In genomic region chr19:38337360-38337653, GRCh38 we compare ENCODE assay signal across 8 cellular contexts. TPM values are rescaled to one million over a fixed set of nuclear protein-coding genes. Genes with fewer than 3 reads are reported as not detected.
A peak's percentile ranks its signal among the peaks of the same experiment; 100 is the strongest.
DNase-seq lines count a peak whose midpoint lies in the region; ATAC-seq and TF ChIP-seq lines count a peak whose summit lies in the region.

No MANE protein-coding gene starts in this region.

- H3K27me3 ChIP-seq in HUES6 (ENCODE audit: control insufficient read depth, insufficient read depth, low read length) (no peaks in the 10 kb centered on the region), breast epithelium (no peaks in the 10 kb centered on the region)

- TF ChIP-seq CTCF in AG04449 (IDR thresholded peaks at IDR 0.05; ENCODE audit: insufficient read depth, low read length, missing control alignments) (no peak), breast epithelium (IDR thresholded peaks at IDR 0.05) (no peak)

- peak overlapping the region; percentile 92 to 100 (median 99) for H3K27ac Mint-ChIP-seq in naive B cell

- H3K9me3 ChIP-seq in HUES6 (ENCODE audit: control insufficient read depth, insufficient read depth, low read depth, low read length) (no peaks in the 10 kb centered on the region), breast epithelium (no peaks in the 10 kb centered on the region)

- no peaks in the 10 kb centered on the region for H3K9me3 Mint-ChIP-seq in naive B cell

- POLR2A ChIA-PET in AG04449 (lab: Yijun Ruan, JAX): no interaction called here

- TF ChIP-seq POLR2A in breast epithelium (IDR thresholded peaks at IDR 0.05): no peak

- no peaks in the 10 kb centered on the region for H3K27me3 Mint-ChIP-seq in naive B cell

- peak overlapping the region; percentile 90 to 99 (median 98) for H3K4me3 Mint-ChIP-seq in naive B cell

- H3K4me3 ChIP-seq in AG04449 (ENCODE audit: low read depth, low read length) (peak overlapping the region; percentile 89), HUES6 (ENCODE audit: low read depth, low read length) (peak overlapping the region; percentile 77), breast epithelium (peak overlapping the region; percentile 76 to 78 (median 76))

- peaks cover 11% of the 10 kb centered on the region for H3K4me1 ChIP-seq in HUES6 (ENCODE audit: control insufficient read depth, insufficient read depth, low read length)
- no peaks in the 10 kb centered on the region for H3K4me1 ChIP-seq in breast epithelium

- no peaks in the 10 kb centered on the region for H3K36me3 ChIP-seq in HUES6 (ENCODE audit: control insufficient read depth, insufficient read depth, low read length)
- no peaks in the 10 kb centered on the region for H3K36me3 ChIP-seq in breast epithelium

- intact Hi-C loops in breast epithelium (cut with DNase I; ENCODE audit: low total_unique reads): loop anchor here (10.0 kb wide), 1 partner anchor 93 kb away; no protein-coding TSS in a partner anchor

- H3K4me1 Mint-ChIP-seq in naive B cell: peaks cover 17 to 28% (median 24%) of the 10 kb centered on the region in 3 donors

- no peaks in the 10 kb centered on the region for H3K36me3 Mint-ChIP-seq in naive B cell

- CTCF ChIA-PET in AG04449 (lab: Yijun Ruan, JAX): interaction anchor here (0.7 to 10.2 kb wide), 6 partner anchors 9 to 435 kb away, joined by 3 to 94 read pairs (median 16); no protein-coding TSS in a partner anchor

- H3K27ac ChIP-seq in HUES6 (ENCODE audit: low read depth, low read length) (no peak overlapping the region), breast epithelium (peak overlapping the region; percentile 97 to 100)

- no peak for DNase-seq in AG04449 (ENCODE audit: low read depth, low spot score)
- DNase-seq in breast epithelium (ENCODE audit: low spot score in 2 of 2): no peak
- no peak for DNase-seq in naive B cell
- DNase-seq in NCI-H2227 (lab: John Stamatoyannopoulos, UW; ENCODE audit: unreplicated experiment): no peak
- DNase-seq in retina: no peak
- DNase-seq in GDM1 (lab: John Stamatoyannopoulos, UW): no peak
- DNase-seq in NOMO-1 treated with DMSO at 0.1 percent for 48 hours (lab: John Stamatoyannopoulos, UW; ENCODE audit: unreplicated experiment): no peak

- no peak overlapping the region for H3K9ac ChIP-seq in HUES6 (ENCODE audit: low read length)

- no peak for ATAC-seq in naive B cell (ENCODE audit: low read depth in 2 of 2)

RNA-seq across cellular contexts. Expression of gene CATSPERG, which starts 1.7 kb away (rescaled TPM):
- 1 to 10 TPM; 6.4 to 7.8 (median 6.9) TPM for total RNA-seq in breast epithelium
- polyA plus RNA-seq in naive B cell (ENCODE audit: low read depth in 6 of 6): 10 to 100 TPM in 1 of 6 donors, 1 to 10 TPM in 5; 1.2 to 11.1 (median 3.0) TPM

RNA-seq across cellular contexts. Expression of gene KCNK6, which starts 17.7 kb away (rescaled TPM):
- total RNA-seq in breast epithelium: 1 to 10 TPM; 3.5 to 5.1 (median 3.6) TPM
- polyA plus RNA-seq in naive B cell (ENCODE audit: low read depth in 6 of 6): 1 to 10 TPM in 2 of 6 donors, under 1 TPM in 4; 0.30 to 1.2 (median 0.70) TPM

RNA-seq across cellular contexts. Expression of gene YIF1B, which starts 21.6 kb away (rescaled TPM):
- total RNA-seq in breast epithelium: 10 to 100 TPM; 20.5 to 28.8 (median 27.7) TPM
- polyA plus RNA-seq in naive B cell (ENCODE audit: low read depth in 6 of 6): 10 to 100 TPM; 19.7 to 33.4 (median 23.2) TPM

RNA-seq across cellular contexts. Expression of gene C19orf33, which starts 33.3 kb away (rescaled TPM):
- 10 to 100 TPM in 2 of 3 donors, 1 to 10 TPM in 1; 3.5 to 19.3 (median 13.1) TPM for total RNA-seq in breast epithelium
- polyA plus RNA-seq in naive B cell (ENCODE audit: low read depth in 6 of 6): 1 to 10 TPM in 3 of 6 donors, not detected in 3; 1.1 to 3.9 (median 1.2) TPM

RNA-seq across cellular contexts. Expression of gene PSMD8, which starts 37.1 kb away (rescaled TPM):
- total RNA-seq in breast epithelium: 100 to 1,000 TPM; 203 to 598 (median 218) TPM
- 100 to 1,000 TPM; 150 to 193 (median 155) TPM for polyA plus RNA-seq in naive B cell (ENCODE audit: low read depth in 6 of 6)
